In the genomic region with DNA sequence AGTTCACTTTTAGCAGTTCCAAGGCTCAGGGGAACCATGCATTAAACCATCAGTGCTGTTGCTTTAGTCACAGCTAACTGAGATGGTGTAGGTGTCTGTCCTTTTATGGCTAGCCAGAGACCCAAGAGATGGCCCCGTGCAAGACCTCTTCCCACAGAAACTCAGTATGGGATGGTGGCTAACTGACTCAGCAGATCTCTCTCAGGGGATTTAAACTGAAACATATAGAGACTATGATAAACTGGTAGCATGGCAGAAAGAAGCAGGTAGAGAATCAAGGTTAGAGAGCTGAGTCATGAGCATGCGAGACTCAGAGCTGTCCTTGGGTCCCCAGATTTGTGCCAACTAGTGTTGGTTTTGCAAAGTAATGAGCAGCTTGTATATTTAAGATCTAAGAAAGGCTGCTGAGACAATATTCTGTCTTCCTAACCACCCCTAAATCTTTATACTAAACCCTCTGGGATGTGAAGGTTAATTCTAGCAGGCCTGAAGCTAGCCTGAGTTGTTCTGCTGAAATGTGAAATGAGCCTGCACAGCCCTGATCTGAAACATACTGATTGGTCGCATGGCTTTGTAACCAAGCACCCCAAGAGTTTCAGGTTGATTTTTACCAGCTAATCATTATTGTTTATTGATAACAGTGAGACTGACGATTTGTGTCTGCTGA, we compare ENCODE assay signal across 14 cellular contexts. TPM values are rescaled to one million over a fixed set of nuclear protein-coding genes. Genes with fewer than 3 reads are reported as not detected.
DNase-seq lines count a peak whose midpoint lies in the region; ATAC-seq and TF ChIP-seq lines count a peak whose summit lies in the region.
"Had no signal": no experiment of that assay in that cellular context is flagged by ENCODE, and none has a peak within 500 bp of the region (broad histone marks: within the 10 kb centered on the region; RNA-seq: fewer than 3 reads in every experiment).

No MANE protein-coding gene starts in this region.

- H3K18ac ChIP-seq in trophoblast cell (ENCODE audit: low read length), result no peak overlapping the region

- intact Hi-C loops in activated naive CD4-positive, alpha-beta T cell treated with anti-CD3 and anti-CD28 coated beads for 36 hours (cut with micrococcal nuclease), result no loop called here
- intact Hi-C loops in thyroid gland (cut with DNase I), result no loop called here

- no peaks in the 10 kb centered on the region for H3K9me3 Mint-ChIP-seq in activated naive CD4-positive, alpha-beta T cell treated with anti-CD3 and anti-CD28 coated beads, Interleukin-2, amount 50 U/mL, for 72 hours
- H3K9me3 Mint-ChIP-seq in activated naive CD4-positive, alpha-beta T cell treated with anti-CD3 and anti-CD28 coated beads for 36 hours, result no peaks in the 10 kb centered on the region
- H3K9me3 Mint-ChIP-seq: brain, natural killer cell had no signal

- CTCF ChIA-PET in activated naive CD4-positive, alpha-beta T cell treated with anti-CD3 and anti-CD28 coated beads for 36 hours (lab: Charles Lee), result interaction anchor here (0.9 to 1.4 kb wide), 2 partner anchors 22 to 36 kb away, joined by 4 read pairs; no protein-coding TSS in a partner anchor

- H3K4me3 Mint-ChIP-seq in activated naive CD4-positive, alpha-beta T cell treated with anti-CD3 and anti-CD28 coated beads for 36 hours, result no peak overlapping the region
- H3K4me3 Mint-ChIP-seq: brain, immature natural killer cell, natural killer cell had no signal

- no peak overlapping the region for H3K23ac ChIP-seq in trophoblast cell (ENCODE audit: low read length)

- H3K27me3 ChIP-seq in thyroid gland (no peaks in the 10 kb centered on the region), trophoblast cell (ENCODE audit: insufficient read depth, low read length) (no peaks in the 10 kb centered on the region)
- H3K27me3 ChIP-seq: spleen had no signal

- no peak overlapping the region for H2AFZ ChIP-seq in trophoblast cell (ENCODE audit: insufficient read depth, low read length, poor library complexity)

- no peak for DNase-seq in activated naive CD4-positive, alpha-beta T cell treated with anti-CD3 and anti-CD28 coated beads, Interleukin-2, amount 50 U/mL, for 72 hours (ENCODE audit: low spot score in 2 of 2)
- no peak for DNase-seq in activated naive CD4-positive, alpha-beta T cell treated with anti-CD3 and anti-CD28 coated beads for 36 hours
- DNase-seq in thyroid gland (peak; percentile 15 to 31), anterior cingulate cortex (lab: John Stamatoyannopoulos, UW) (no peak), middle frontal gyrus (ENCODE audit: extremely low spot score, low spot score) (no peak), trophoblast cell (no peak)
- DNase-seq: immature natural killer cell, natural killer cell, NCI-H748 treated with DMSO at 0.1 percent for 48 hours, spleen had no signal

- H3K27ac ChIP-seq in thyroid gland, result no peak overlapping the region
- H3K27ac ChIP-seq in trophoblast cell (ENCODE audit: low read depth, low read length), result no peak overlapping the region
- H3K27ac ChIP-seq: spleen had no signal

- TF ChIP-seq CTCF in thyroid gland (IDR thresholded peaks at IDR 0.05), result no peak

- H3K4me1 ChIP-seq in thyroid gland (peaks cover 5 to 6% of the 10 kb centered on the region in 2 donors), trophoblast cell (ENCODE audit: control insufficient read depth in 1 of 2, insufficient read depth in 2 of 2, low read length in 2 of 2) (no peaks in the 10 kb centered on the region)
- H3K4me1 ChIP-seq: spleen had no signal

- H2BK12ac ChIP-seq in trophoblast cell (ENCODE audit: low read length), result no peak overlapping the region

- no peak overlapping the region for H3K4me2 ChIP-seq in trophoblast cell (ENCODE audit: low read length)

- H4K12ac ChIP-seq in trophoblast cell (ENCODE audit: low read depth, low read length), result no peak overlapping the region

- no peak overlapping the region for H2AK5ac ChIP-seq in trophoblast cell (ENCODE audit: low read length)

- whole genome bisulfite sequencing in thyroid gland, 2 donors, result 58 to 74% methylated on average over 4 of the region's 4 CpGs
- no CpG with 5 or more reads among the region's 4 CpGs for WGBS in trophoblast cell (ENCODE audit: extremely low coverage, insufficient coverage, insufficient read length)

- H3K9ac ChIP-seq in trophoblast cell (ENCODE audit: low read length), result no peak overlapping the region

- H3K4ac ChIP-seq in trophoblast cell (ENCODE audit: low read depth, low read length), result no peak overlapping the region

- H3K36me3 Mint-ChIP-seq in activated naive CD4-positive, alpha-beta T cell treated with anti-CD3 and anti-CD28 coated beads, Interleukin-2, amount 50 U/mL, for 72 hours, result no peaks in the 10 kb centered on the region
- no peaks in the 10 kb centered on the region for H3K36me3 Mint-ChIP-seq in activated naive CD4-positive, alpha-beta T cell treated with anti-CD3 and anti-CD28 coated beads for 36 hours (ENCODE audit: low read depth)
- H3K36me3 Mint-ChIP-seq: brain, immature natural killer cell, natural killer cell had no signal

- H3K4me1 Mint-ChIP-seq in activated naive CD4-positive, alpha-beta T cell treated with anti-CD3 and anti-CD28 coated beads for 36 hours (ENCODE audit: low read depth), result no peaks in the 10 kb centered on the region
- H3K4me1 Mint-ChIP-seq: brain, immature natural killer cell, natural killer cell had no signal

- H3K9me3 ChIP-seq in thyroid gland (no peaks in the 10 kb centered on the region), trophoblast cell (ENCODE audit: insufficient read depth, low read depth, low read length) (no peaks in the 10 kb centered on the region)
- H3K9me3 ChIP-seq: spleen had no signal

- no peaks in the 10 kb centered on the region for H3K36me3 ChIP-seq in thyroid gland
- H3K36me3 ChIP-seq in trophoblast cell (ENCODE audit: control insufficient read depth in 1 of 2, insufficient read depth in 2 of 2, low read length in 2 of 2), result no peaks in the 10 kb centered on the region
- H3K36me3 ChIP-seq: spleen had no signal

- H2BK120ac ChIP-seq in trophoblast cell (ENCODE audit: insufficient read depth, low read length, poor library complexity), result no peak overlapping the region

- no peak overlapping the region for H3K4me3 ChIP-seq in thyroid gland (replicated peaks in 1 of 3)
- no peak overlapping the region for H3K4me3 ChIP-seq in trophoblast cell (ENCODE audit: low read depth, low read length)
- H3K4me3 ChIP-seq: spleen had no signal

- no peak overlapping the region for H4K8ac ChIP-seq in trophoblast cell (ENCODE audit: low read depth, low read length)

- no peaks in the 10 kb centered on the region for H3K79me2 ChIP-seq in trophoblast cell (ENCODE audit: control insufficient read depth, insufficient read depth, low read length, poor library complexity)

- peak; percentile 20 to 58 for ATAC-seq in activated naive CD4-positive, alpha-beta T cell treated with anti-CD3 and anti-CD28 coated beads, Interleukin-2, amount 50 U/mL, for 72 hours
- peak; percentile 89 for ATAC-seq in GM21825 (IDR thresholded peaks at IDR 0.05; ENCODE audit: unreplicated experiment)
- peak; percentile 93 for ATAC-seq in HG03196 (IDR thresholded peaks at IDR 0.05; ENCODE audit: unreplicated experiment)
- ATAC-seq: HCT116, natural killer cell had no signal

- H3K27me3 Mint-ChIP-seq in activated naive CD4-positive, alpha-beta T cell treated with anti-CD3 and anti-CD28 coated beads for 36 hours (ENCODE audit: low read depth), result no peaks in the 10 kb centered on the region

- no peak for TF ChIP-seq POLR2A in thyroid gland (IDR thresholded peaks at IDR 0.05)

- no peak overlapping the region for H2BK5ac ChIP-seq in trophoblast cell (ENCODE audit: low read depth, low read length, poor library complexity)

- H4K91ac ChIP-seq in trophoblast cell (ENCODE audit: low read depth, low read length), result no peak overlapping the region

- H3K14ac ChIP-seq in trophoblast cell (ENCODE audit: low read length), result no peak overlapping the region

- H3K27ac Mint-ChIP-seq in activated naive CD4-positive, alpha-beta T cell treated with anti-CD3 and anti-CD28 coated beads, Interleukin-2, amount 50 U/mL, for 72 hours, result no peak overlapping the region
- no peak overlapping the region for H3K27ac Mint-ChIP-seq in activated naive CD4-positive, alpha-beta T cell treated with anti-CD3 and anti-CD28 coated beads for 36 hours
- H3K27ac Mint-ChIP-seq: brain, immature natural killer cell, natural killer cell had no signal

- H3K79me1 ChIP-seq in trophoblast cell (ENCODE audit: low read length), result no peaks in the 10 kb centered on the region

RNA-seq across cellular contexts. Expression of a gene that starts 6.5 kb away (rescaled TPM):
- total RNA-seq in activated naive CD4-positive, alpha-beta T cell treated with anti-CD3 and anti-CD28 coated beads, Interleukin-2, amount 50 U/mL, for 72 hours, result not detected
- total RNA-seq in activated naive CD4-positive, alpha-beta T cell treated with anti-CD3 and anti-CD28 coated beads for 36 hours, result not detected
- total RNA-seq in thyroid gland, result 1 to 10 TPM in 3 of 4 donors, under 1 TPM in 1; 0.79 to 3.4 (median 2.0) TPM
- polyA plus RNA-seq in trophoblast cell (2013), result 0.21 TPM in 2 replicates
- total RNA-seq: natural killer cell, spleen had no signal
- polyA plus RNA-seq: immature natural killer cell had no signal

Comparison
In these comparisons a context has a peak if more than half of its experiments do, and no peak if none do; other contexts are left out.
1. ATAC-seq: peak in every context shown above with its lines; median percentile 93 in HG03196; 89 in GM21825; 39 in activated naive CD4-positive, alpha-beta T cell treated with anti-CD3 and anti-CD28 coated beads, Interleukin-2, amount 50 U/mL, for 72 hours.
2. DNase-seq: peak in thyroid gland (2 of 2); none in activated naive CD4-positive, alpha-beta T cell treated with anti-CD3 and anti-CD28 coated beads, Interleukin-2, amount 50 U/mL, for 72 hours (0 of 2), activated naive CD4-positive, alpha-beta T cell treated with anti-CD3 and anti-CD28 coated beads for 36 hours (single experiment), anterior cingulate cortex (0 of 58), middle frontal gyrus (single experiment) and trophoblast cell (0 of 2).